ENCODE assay signal across 1 cellular context in genomic region chr20:653590-654426, GRCh38.
TF ChIP-seq lines count a peak whose summit lies in the region.

No MANE protein-coding gene starts in this region.

TF ChIP-seq in IMR-90, 13 proteins besides CTCF, POLR2A, EP300 and RAD21:
- TF ChIP-seq CEBPB (IDR thresholded peaks at IDR 0.05; ENCODE audit: low read depth, low read length) (peak; percentile 31; the same call in 1 of the 2 replicates), MAFK (IDR thresholded peaks at IDR 0.05; ENCODE audit: low read depth, low read length) (peak; percentile 23; the same call in 1 of the 2 replicates), CHD1 (IDR thresholded peaks at IDR 0.05; ENCODE audit: low read depth, low read length) (no peak), BHLHE40 (IDR thresholded peaks at IDR 0.05; ENCODE audit: low read depth, low read length) (no peak), RCOR1 (IDR thresholded peaks at IDR 0.05; ENCODE audit: insufficient replicate concordance, low read length) (peak; percentile 94), NFE2L2 (IDR thresholded peaks at IDR 0.05; ENCODE audit: low read depth, low read length) (no peak; the same call in 1 of the 2 replicates)
